30 cellular contexts compared by ENCODE assay signal in genomic region chr13:45628094-45628493, GRCh38. TPM values are rescaled to one million over a fixed set of nuclear protein-coding genes. Genes with fewer than 3 reads are reported as not detected.
"Had no signal": no experiment of that assay in that cellular context is flagged by ENCODE, and none has a peak within 500 bp of the region (broad histone marks: within the 10 kb centered on the region; RNA-seq: fewer than 3 reads in every experiment).

No MANE protein-coding gene starts in this region.

- H3K4me3 ChIP-seq: esophagus squamous epithelium, gastrocnemius medialis, heart right ventricle, left lung, lower lobe of right lung had no signal

- H3K9me3 ChIP-seq: esophagus squamous epithelium, gastrocnemius medialis, heart right ventricle, left lung, lower lobe of right lung had no signal

- H3K27ac Mint-ChIP-seq: dendritic cell treated with granulocyte-macrophage colony-stimulating factor and Interleukin-4, amounts not matched to agents 40 ng/mL and 50 ng/mL, for 4 days; effector memory CD8-positive, alpha-beta T cell; endodermal cell; naive thymus-derived CD4-positive, alpha-beta T cell had no signal

- H3K4me1 Mint-ChIP-seq: naive thymus-derived CD4-positive, alpha-beta T cell had no signal

- ATAC-seq: effector memory CD8-positive, alpha-beta T cell; esophagus mucosa; heart right ventricle; left cardiac atrium; left lung; left ventricle myocardium superior; lower lobe of right lung; naive thymus-derived CD4-positive, alpha-beta T cell had no signal

- H3K27me3 ChIP-seq: gastrocnemius medialis had no signal

- H3K27me3 Mint-ChIP-seq: dendritic cell treated with granulocyte-macrophage colony-stimulating factor and Interleukin-4, amounts not matched to agents 40 ng/mL and 50 ng/mL, for 4 days had no signal

- H3K36me3 ChIP-seq: esophagus squamous epithelium, gastrocnemius medialis, heart right ventricle, left lung, lower lobe of right lung had no signal

- H3K36me3 Mint-ChIP-seq: naive thymus-derived CD4-positive, alpha-beta T cell had no signal

- DNase-seq: cortex of kidney; effector CD8-positive, alpha-beta T cell; effector memory CD8-positive, alpha-beta T cell; endodermal cell; erythroblast; esophagus squamous epithelium; foreskin fibroblast; gastrocnemius medialis; glutamatergic neuron; head of caudate nucleus; heart right ventricle; hippocampal formation; left cardiac atrium; left lung; left ventricle myocardium superior; lower lobe of right lung; mesenchymal stem cell; midbrain; naive thymus-derived CD4-positive, alpha-beta T cell had no signal

- H3K9me3 Mint-ChIP-seq: dendritic cell treated with granulocyte-macrophage colony-stimulating factor and Interleukin-4, amounts not matched to agents 40 ng/mL and 50 ng/mL, for 4 days; effector memory CD8-positive, alpha-beta T cell; endodermal cell had no signal

- H3K4me3 Mint-ChIP-seq: dendritic cell treated with granulocyte-macrophage colony-stimulating factor and Interleukin-4, amounts not matched to agents 40 ng/mL and 50 ng/mL, for 4 days; effector memory CD8-positive, alpha-beta T cell; endodermal cell; naive thymus-derived CD4-positive, alpha-beta T cell had no signal

- H3K4me1 ChIP-seq: esophagus squamous epithelium, heart right ventricle, left lung, lower lobe of right lung had no signal

- H3K27ac ChIP-seq: epithelial cell of prostate, esophagus squamous epithelium, gastrocnemius medialis, heart right ventricle, left lung, lower lobe of right lung had no signal

RNA-seq across cellular contexts. Expression of gene ERICH6B, which starts 12.6 kb away (rescaled TPM):
- total RNA-seq: dermis microvascular lymphatic vessel endothelial cell; endodermal cell; esophagus mucosa; esophagus squamous epithelium; gastrocnemius medialis; glomerular endothelial cell; heart right ventricle; kidney epithelial cell; left cardiac atrium; left lung; left ventricle myocardium superior; lower leg skin; lower lobe of right lung; lung microvascular endothelial cell; mononuclear cell; mucosa of gallbladder; naive thymus-derived CD4-positive, alpha-beta T cell had no signal
- polyA plus RNA-seq: heart right ventricle; keratinocyte; naive thymus-derived CD4-positive, alpha-beta T cell had no signal
